In genomic region chr19:10653732-10654609, GRCh38 we compare ENCODE assay signal across 1 cellular context.
A peak's percentile ranks its signal among the peaks of the same experiment; 100 is the strongest.
TF ChIP-seq lines count a peak whose summit lies in the region.

ILF3 (plus strand) TSS chr19:10654346; CDS start chr19:10670606, 16,260 bp downstream.

TF ChIP-seq in HepG2, 621 proteins besides CTCF, POLR2A, EP300 and RAD21 (continued from another document and continues in another):
- TF ChIP-seq, protein P1, sequence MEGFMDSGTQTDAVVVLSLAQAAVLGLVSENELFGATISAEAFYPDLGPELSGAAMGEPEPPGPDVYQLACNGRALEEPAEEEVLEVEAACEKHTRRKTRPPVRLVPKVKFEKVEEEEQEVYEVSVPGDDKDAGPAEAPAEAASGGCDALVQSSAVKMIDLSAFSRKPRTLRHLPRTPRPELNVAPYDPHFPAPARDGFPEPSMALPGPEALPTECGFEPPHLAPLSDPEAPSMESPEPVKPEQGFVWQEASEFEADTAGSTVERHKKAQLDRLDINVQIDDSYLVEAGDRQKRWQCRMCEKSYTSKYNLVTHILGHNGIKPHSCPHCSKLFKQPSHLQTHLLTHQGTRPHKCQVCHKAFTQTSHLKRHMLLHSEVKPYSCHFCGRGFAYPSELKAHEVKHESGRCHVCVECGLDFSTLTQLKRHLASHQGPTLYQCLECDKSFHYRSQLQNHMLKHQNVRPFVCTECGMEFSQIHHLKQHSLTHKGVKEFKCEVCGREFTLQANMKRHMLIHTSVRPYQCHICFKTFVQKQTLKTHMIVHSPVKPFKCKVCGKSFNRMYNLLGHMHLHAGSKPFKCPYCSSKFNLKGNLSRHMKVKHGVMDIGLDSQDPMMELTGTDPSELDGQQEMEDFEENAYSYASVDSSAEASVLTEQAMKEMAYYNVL (CRISPR knock-in tag; IDR thresholded peaks at IDR 0.05; ENCODE audit: borderline replicate concordance) = 0 out of 2 replicates have a peak, but pooled peaks have one; percentile 14
- TF ChIP-seq TGIF2 (CRISPR knock-in tag; IDR thresholded peaks at IDR 0.05) (no peak; the same call in 1 of the 2 replicates), HDAC6 (IDR thresholded peaks at IDR 0.05; ENCODE audit: low read depth, low read length) (no peak), HOXA9 (CRISPR knock-in tag; IDR thresholded peaks at IDR 0.05; ENCODE audit: borderline replicate concordance) (no peak), PHF5A (CRISPR knock-in tag; IDR thresholded peaks at IDR 0.05; ENCODE audit: low read depth, unreplicated experiment) (peak; percentile 61), CEBPB (IDR thresholded peaks at IDR 0.05; ENCODE audit: borderline replicate concordance, low read depth, low read length) (peak; percentile 30; the same call in 1 of the 2 replicates), SAP130 (CRISPR knock-in tag; IDR thresholded peaks at IDR 0.05; ENCODE audit: low read depth) (peak; percentile 96), MTF2 (CRISPR knock-in tag; IDR thresholded peaks at IDR 0.05; ENCODE audit: borderline replicate concordance) (0 out of 2 replicates have a peak, but pooled peaks have one; percentile 9), ZNF333 (CRISPR knock-in tag; IDR thresholded peaks at IDR 0.05; ENCODE audit: borderline replicate concordance) (no peak), TFAP4 (IDR thresholded peaks at IDR 0.05; ENCODE audit: borderline replicate concordance, low read depth) (peak; percentile 57; the same call in 1 of the 2 replicates), KLF11 (CRISPR knock-in tag; IDR thresholded peaks at IDR 0.05) (peak; percentile 96), ZNF124 (CRISPR knock-in tag; IDR thresholded peaks at IDR 0.05) (peak; percentile 69; the same call in 1 of the 2 replicates), ZNF614 (CRISPR knock-in tag; IDR thresholded peaks at IDR 0.05; ENCODE audit: borderline replicate concordance) (peak; percentile 94), ZNF746 (CRISPR knock-in tag; IDR thresholded peaks at IDR 0.05) (peak; percentile 20), ZNF431 (CRISPR knock-in tag; IDR thresholded peaks at IDR 0.05; ENCODE audit: borderline replicate concordance, low read depth) (peak; percentile 70; the same call in 1 of the 2 replicates), SIX4 (CRISPR knock-in tag; IDR thresholded peaks at IDR 0.05) (0 out of 2 replicates have a peak, but pooled peaks have one; percentile 55), CHD4 (IDR thresholded peaks at IDR 0.05; ENCODE audit: borderline replicate concordance, low read length) (no peak), ZKSCAN8 (CRISPR knock-in tag; IDR thresholded peaks at IDR 0.05; ENCODE audit: borderline replicate concordance) (peak; percentile 74; the same call in 1 of the 2 replicates), MIER3 (CRISPR knock-in tag; IDR thresholded peaks at IDR 0.05; ENCODE audit: borderline replicate concordance) (peak; percentile 88), ZBTB7B (CRISPR knock-in tag; IDR thresholded peaks at IDR 0.05) (peak; percentile 48; the same call in 1 of the 2 replicates), DPF2 (CRISPR knock-in tag; IDR thresholded peaks at IDR 0.05; ENCODE audit: borderline replicate concordance, low read depth) (no peak), ZNF616 (CRISPR knock-in tag; IDR thresholded peaks at IDR 0.05; ENCODE audit: low read depth) (peak; percentile 79), ZNF775 (CRISPR knock-in tag; IDR thresholded peaks at IDR 0.05; ENCODE audit: borderline replicate concordance) (no peak), ZNF792 (CRISPR knock-in tag; IDR thresholded peaks at IDR 0.05) (peak; percentile 90; the same call in 1 of the 2 replicates), MXD4 (CRISPR knock-in tag; IDR thresholded peaks at IDR 0.05) (peak; percentile 93), ZNF709 (CRISPR knock-in tag; IDR thresholded peaks at IDR 0.05) (peak; percentile 84), HIVEP1 (CRISPR knock-in tag; IDR thresholded peaks at IDR 0.05) (peak; percentile 75), ZNF615 (CRISPR knock-in tag; IDR thresholded peaks at IDR 0.05; ENCODE audit: borderline replicate concordance) (no peak), HOXD1 (CRISPR knock-in tag; IDR thresholded peaks at IDR 0.05) (peak; percentile 83; the same call in 1 of the 2 replicates), SKI (IDR thresholded peaks at IDR 0.05; ENCODE audit: partially characterized antibody) (peak; percentile 46), IKZF4 (CRISPR knock-in tag; IDR thresholded peaks at IDR 0.05; ENCODE audit: borderline replicate concordance, low read depth, not compliant biosample characterization) (no peak), GATAD2A (CRISPR knock-in tag; IDR thresholded peaks at IDR 0.05) (peak; percentile 71), BRCA1 (CRISPR knock-in tag; IDR thresholded peaks at IDR 0.05) (peak; percentile 91; the same call in 1 of the 2 replicates), ZNF350 (CRISPR knock-in tag; IDR thresholded peaks at IDR 0.05; ENCODE audit: borderline replicate concordance, low read depth) (peak; percentile 80), TIGD3 (CRISPR knock-in tag; IDR thresholded peaks at IDR 0.05; ENCODE audit: borderline replicate concordance) (0 out of 2 replicates have a peak, but pooled peaks have one; percentile 65), MLXIP (CRISPR knock-in tag; IDR thresholded peaks at IDR 0.05; ENCODE audit: borderline replicate concordance) (peak; percentile 82; the same call in 1 of the 2 replicates), MYNN (CRISPR knock-in tag; IDR thresholded peaks at IDR 0.05; ENCODE audit: low read depth) (peak; percentile 55; the same call in 1 of the 2 replicates), ZNF639 (CRISPR knock-in tag; conservative IDR thresholded peaks at IDR 0.05) (peak; percentile 95), NKX3-1 (CRISPR knock-in tag; IDR thresholded peaks at IDR 0.05) (no peak)
- TF ChIP-seq, protein P2, sequence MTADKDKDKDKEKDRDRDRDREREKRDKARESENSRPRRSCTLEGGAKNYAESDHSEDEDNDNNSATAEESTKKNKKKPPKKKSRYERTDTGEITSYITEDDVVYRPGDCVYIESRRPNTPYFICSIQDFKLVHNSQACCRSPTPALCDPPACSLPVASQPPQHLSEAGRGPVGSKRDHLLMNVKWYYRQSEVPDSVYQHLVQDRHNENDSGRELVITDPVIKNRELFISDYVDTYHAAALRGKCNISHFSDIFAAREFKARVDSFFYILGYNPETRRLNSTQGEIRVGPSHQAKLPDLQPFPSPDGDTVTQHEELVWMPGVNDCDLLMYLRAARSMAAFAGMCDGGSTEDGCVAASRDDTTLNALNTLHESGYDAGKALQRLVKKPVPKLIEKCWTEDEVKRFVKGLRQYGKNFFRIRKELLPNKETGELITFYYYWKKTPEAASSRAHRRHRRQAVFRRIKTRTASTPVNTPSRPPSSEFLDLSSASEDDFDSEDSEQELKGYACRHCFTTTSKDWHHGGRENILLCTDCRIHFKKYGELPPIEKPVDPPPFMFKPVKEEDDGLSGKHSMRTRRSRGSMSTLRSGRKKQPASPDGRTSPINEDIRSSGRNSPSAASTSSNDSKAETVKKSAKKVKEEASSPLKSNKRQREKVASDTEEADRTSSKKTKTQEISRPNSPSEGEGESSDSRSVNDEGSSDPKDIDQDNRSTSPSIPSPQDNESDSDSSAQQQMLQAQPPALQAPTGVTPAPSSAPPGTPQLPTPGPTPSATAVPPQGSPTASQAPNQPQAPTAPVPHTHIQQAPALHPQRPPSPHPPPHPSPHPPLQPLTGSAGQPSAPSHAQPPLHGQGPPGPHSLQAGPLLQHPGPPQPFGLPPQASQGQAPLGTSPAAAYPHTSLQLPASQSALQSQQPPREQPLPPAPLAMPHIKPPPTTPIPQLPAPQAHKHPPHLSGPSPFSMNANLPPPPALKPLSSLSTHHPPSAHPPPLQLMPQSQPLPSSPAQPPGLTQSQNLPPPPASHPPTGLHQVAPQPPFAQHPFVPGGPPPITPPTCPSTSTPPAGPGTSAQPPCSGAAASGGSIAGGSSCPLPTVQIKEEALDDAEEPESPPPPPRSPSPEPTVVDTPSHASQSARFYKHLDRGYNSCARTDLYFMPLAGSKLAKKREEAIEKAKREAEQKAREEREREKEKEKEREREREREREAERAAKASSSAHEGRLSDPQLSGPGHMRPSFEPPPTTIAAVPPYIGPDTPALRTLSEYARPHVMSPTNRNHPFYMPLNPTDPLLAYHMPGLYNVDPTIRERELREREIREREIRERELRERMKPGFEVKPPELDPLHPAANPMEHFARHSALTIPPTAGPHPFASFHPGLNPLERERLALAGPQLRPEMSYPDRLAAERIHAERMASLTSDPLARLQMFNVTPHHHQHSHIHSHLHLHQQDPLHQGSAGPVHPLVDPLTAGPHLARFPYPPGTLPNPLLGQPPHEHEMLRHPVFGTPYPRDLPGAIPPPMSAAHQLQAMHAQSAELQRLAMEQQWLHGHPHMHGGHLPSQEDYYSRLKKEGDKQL (CRISPR knock-in tag; IDR thresholded peaks at IDR 0.05; ENCODE audit: low read depth) = 0 out of 2 replicates have a peak, but pooled peaks have one; percentile 44
- TF ChIP-seq, protein P3, sequence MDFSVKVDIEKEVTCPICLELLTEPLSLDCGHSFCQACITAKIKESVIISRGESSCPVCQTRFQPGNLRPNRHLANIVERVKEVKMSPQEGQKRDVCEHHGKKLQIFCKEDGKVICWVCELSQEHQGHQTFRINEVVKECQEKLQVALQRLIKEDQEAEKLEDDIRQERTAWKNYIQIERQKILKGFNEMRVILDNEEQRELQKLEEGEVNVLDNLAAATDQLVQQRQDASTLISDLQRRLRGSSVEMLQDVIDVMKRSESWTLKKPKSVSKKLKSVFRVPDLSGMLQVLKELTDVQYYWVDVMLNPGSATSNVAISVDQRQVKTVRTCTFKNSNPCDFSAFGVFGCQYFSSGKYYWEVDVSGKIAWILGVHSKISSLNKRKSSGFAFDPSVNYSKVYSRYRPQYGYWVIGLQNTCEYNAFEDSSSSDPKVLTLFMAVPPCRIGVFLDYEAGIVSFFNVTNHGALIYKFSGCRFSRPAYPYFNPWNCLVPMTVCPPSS (IDR thresholded peaks at IDR 0.05) = peak; percentile 98; the same call in 1 of the 2 replicates
- TF ChIP-seq, protein P4, sequence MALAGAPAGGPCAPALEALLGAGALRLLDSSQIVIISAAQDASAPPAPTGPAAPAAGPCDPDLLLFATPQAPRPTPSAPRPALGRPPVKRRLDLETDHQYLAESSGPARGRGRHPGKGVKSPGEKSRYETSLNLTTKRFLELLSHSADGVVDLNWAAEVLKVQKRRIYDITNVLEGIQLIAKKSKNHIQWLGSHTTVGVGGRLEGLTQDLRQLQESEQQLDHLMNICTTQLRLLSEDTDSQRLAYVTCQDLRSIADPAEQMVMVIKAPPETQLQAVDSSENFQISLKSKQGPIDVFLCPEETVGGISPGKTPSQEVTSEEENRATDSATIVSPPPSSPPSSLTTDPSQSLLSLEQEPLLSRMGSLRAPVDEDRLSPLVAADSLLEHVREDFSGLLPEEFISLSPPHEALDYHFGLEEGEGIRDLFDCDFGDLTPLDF (CRISPR knock-in tag; IDR thresholded peaks at IDR 0.05) = peak; percentile 94
- TF ChIP-seq, protein P5, sequence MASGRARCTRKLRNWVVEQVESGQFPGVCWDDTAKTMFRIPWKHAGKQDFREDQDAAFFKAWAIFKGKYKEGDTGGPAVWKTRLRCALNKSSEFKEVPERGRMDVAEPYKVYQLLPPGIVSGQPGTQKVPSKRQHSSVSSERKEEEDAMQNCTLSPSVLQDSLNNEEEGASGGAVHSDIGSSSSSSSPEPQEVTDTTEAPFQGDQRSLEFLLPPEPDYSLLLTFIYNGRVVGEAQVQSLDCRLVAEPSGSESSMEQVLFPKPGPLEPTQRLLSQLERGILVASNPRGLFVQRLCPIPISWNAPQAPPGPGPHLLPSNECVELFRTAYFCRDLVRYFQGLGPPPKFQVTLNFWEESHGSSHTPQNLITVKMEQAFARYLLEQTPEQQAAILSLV (CRISPR knock-in tag; IDR thresholded peaks at IDR 0.05; ENCODE audit: borderline replicate concordance) = peak; percentile 86
